In genomic region chr13:48151766-48152165, GRCh38 we compare ENCODE assay signal across 1 cellular context.
TF ChIP-seq lines count a peak whose summit lies in the region.

No MANE protein-coding gene starts in this region.

TF ChIP-seq in WTC11, 78 proteins besides CTCF, POLR2A, EP300 and RAD21 (continued from another document):
- no peak for TF ChIP-seq ATF6 (CRISPR knock-in tag; IDR thresholded peaks at IDR 0.05)
- TF ChIP-seq SP1 (CRISPR knock-in tag; conservative IDR thresholded peaks at IDR 0.05) = no peak
- TF ChIP-seq FOXP4 (CRISPR knock-in tag; IDR thresholded peaks at IDR 0.05) = no peak
- TF ChIP-seq GABPB1 (CRISPR knock-in tag; IDR thresholded peaks at IDR 0.05) = no peak
- TF ChIP-seq HMGA2 (CRISPR knock-in tag; IDR thresholded peaks at IDR 0.05) = no peak
TF ChIP-seq in WTC11: peak in this region for 0.
